8 cellular contexts compared by ENCODE assay signal in the genomic region with DNA sequence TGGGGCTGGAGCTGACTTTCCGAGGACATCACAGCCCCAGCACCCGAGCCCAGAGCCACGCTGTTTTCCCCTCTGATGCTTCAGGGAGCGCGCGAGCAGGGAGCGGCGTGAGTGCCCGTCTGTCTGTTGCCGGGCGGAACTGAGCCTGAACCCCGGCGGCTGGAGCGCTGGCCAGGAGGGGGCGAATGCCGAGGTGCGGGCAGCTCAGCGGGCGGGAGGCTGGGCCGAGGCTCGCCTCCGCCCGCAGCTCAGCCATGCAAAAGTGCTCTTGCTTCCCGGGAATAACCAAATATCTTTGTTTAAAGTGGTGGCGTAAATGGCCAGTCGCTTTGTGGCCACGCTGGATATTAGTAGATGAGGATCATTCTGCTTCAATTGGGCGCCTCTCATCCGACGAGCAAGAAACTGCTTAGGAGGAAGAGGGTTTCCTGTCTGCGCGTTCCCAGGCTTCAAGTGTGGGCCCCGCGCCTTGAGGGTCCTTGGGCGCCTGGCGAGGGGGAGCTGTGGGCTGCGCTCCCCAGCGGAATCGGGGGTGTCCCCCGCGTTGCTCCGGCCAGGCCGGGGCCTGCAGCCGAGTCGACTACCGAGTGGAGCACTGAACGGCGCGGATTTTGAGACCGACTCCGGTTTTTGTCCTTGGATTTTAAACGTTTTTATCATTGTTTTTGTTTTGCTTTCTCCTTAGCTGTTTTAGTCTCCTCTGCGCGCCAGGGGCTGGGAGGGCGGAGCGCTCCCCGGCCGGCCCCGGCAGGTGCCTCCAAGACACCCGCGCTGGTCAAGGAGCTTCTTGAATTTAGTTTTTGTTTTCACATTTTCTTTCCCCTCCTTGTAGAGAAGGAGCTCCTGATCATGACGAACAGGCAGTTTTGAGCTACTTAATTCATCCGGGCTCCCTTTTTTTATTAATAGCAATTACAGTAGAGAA. TPM values are rescaled to one million over a fixed set of nuclear protein-coding genes. Genes with fewer than 3 reads are reported as not detected.
DNase-seq lines count a peak whose midpoint lies in the region; ATAC-seq, FAIRE-seq and TF ChIP-seq lines count a peak whose summit lies in the region.

No MANE protein-coding gene starts in this region.

- ATAC-seq in psoas muscle = peak in 2 of 4 donors; percentile 47 to 52
- ATAC-seq in HG03342 (IDR thresholded peaks at IDR 0.05; ENCODE audit: unreplicated experiment) = no peak
- ATAC-seq in HG03439 (IDR thresholded peaks at IDR 0.05; ENCODE audit: unreplicated experiment) = no peak

- 0 out of 2 replicates have a peak overlapping the region, but pooled peaks have one; percentile 1 for H3K4me3 ChIP-seq in AG04449 (ENCODE audit: low read depth, low read length)
- no peak overlapping the region for H3K4me3 ChIP-seq in epithelial cell of proximal tubule (ENCODE audit: low read depth, low read length)
- H3K4me3 ChIP-seq in psoas muscle = peak overlapping the region; percentile 53

- no peak for FAIRE-seq in GM19239 (lab: Jason Lieb, UNC)

- H3K4me1 ChIP-seq in psoas muscle = peaks cover 29% of the 10 kb centered on the region

- no peaks in the 10 kb centered on the region for H3K36me3 ChIP-seq in psoas muscle (ENCODE audit: insufficient read depth in 1 of 2, low read depth in 1 of 2)

- intact Hi-C loops in psoas muscle (cut with DNase I) = loop anchor here in 1 of 2 donors (10.0 kb wide), 1 partner anchor 456 kb away; no protein-coding TSS in a partner anchor

- H3K27me3 ChIP-seq in psoas muscle (ENCODE audit: insufficient read depth in 3 of 3, low read length in 2 of 3) = peaks cover 0 to 100% (median 78%) of the 10 kb centered on the region in 3 donors

- H3K27ac ChIP-seq in psoas muscle = no peak overlapping the region

- TF ChIP-seq CTCF in AG04449 (IDR thresholded peaks at IDR 0.05; ENCODE audit: insufficient read depth, low read length, missing control alignments) (peak; percentile 39), epithelial cell of proximal tubule (conservative IDR thresholded peaks at IDR 0.05; ENCODE audit: low read depth, low read length) (peak; percentile 35), psoas muscle (IDR thresholded peaks at IDR 0.05) (no peak)

- WGBS in psoas muscle, 3 donors = 1 to 2% (median 1%) methylated on average over 54 to 63 of the region's 63 CpGs

- DNase-seq in AG04449 (ENCODE audit: low read depth, low spot score) = no peak
- peak; percentile 53 for DNase-seq in GM19239 (ENCODE audit: insufficient read length, low spot score)
- DNase-seq in NCI-H774 (lab: John Stamatoyannopoulos, UW) = peak; percentile 75
- DNase-seq in epithelial cell of proximal tubule (ENCODE audit: low read depth) = no peak
- no peak for DNase-seq in psoas muscle
- DNase-seq in midbrain (lab: John Stamatoyannopoulos, UW) = no peak

- H3K9me3 ChIP-seq in psoas muscle = no peaks in the 10 kb centered on the region

- POLR2A ChIA-PET in AG04449 (lab: Yijun Ruan, JAX) = no interaction called here

- CTCF ChIA-PET in AG04449 (lab: Yijun Ruan, JAX) = interaction anchor here (0.8 to 1.4 kb wide), 5 partner anchors 10 to 450 kb away, joined by 3 to 7 read pairs (median 3); no protein-coding TSS in a partner anchor

RNA-seq across cellular contexts. Expression of a gene that starts 0.8 kb away (rescaled TPM):
- total RNA-seq in epithelial cell of proximal tubule (not detected in 2 replicates), psoas muscle (not detected)
- polyA plus RNA-seq in psoas muscle = not detected

Comparison
In these comparisons a context has a peak if more than half of its experiments do, and no peak if none do; other contexts are left out.
1. DNase-seq: peak in GM19239 (single experiment) and NCI-H774 (single experiment); none in AG04449 (single experiment), epithelial cell of proximal tubule (single experiment), psoas muscle (0 of 2) and midbrain (single experiment).